8 cellular contexts compared by ENCODE assay signal in genomic region chr2:97663962-97664635, GRCh38.
A peak's percentile ranks its signal among the peaks of the same experiment; 100 is the strongest.
DNase-seq lines count a peak whose midpoint lies in the region; ATAC-seq lines count a peak whose summit lies in the region.

ACTR1B (minus strand) TSS chr2:97664044; CDS start chr2:97663890, 154 bp downstream.

- peak within 1 kb of the TSS; percentile 93 for H3K9ac ChIP-seq in BLaER1

- ATAC-seq in HG03460 (IDR thresholded peaks at IDR 0.05; ENCODE audit: unreplicated experiment), result peak; percentile 86

- DNase-seq in GM19240 (ENCODE audit: insufficient read length, low spot score) (peak; percentile 83), NCI-H524 treated with DMSO at 0.1 percent for 48 hours (lab: John Stamatoyannopoulos, UW) (peak; percentile 92), kidney glomerular epithelial cell (lab: John Stamatoyannopoulos, UW) (peak; percentile 99)
- DNase-seq in activated CD4-positive, alpha-beta T cell treated with anti-CD3 and anti-CD28 coated beads for 4 hours, result peak; percentile 96 to 98
- DNase-seq in stimulated activated CD4-positive, alpha-beta T cell treated with anti-CD3 and anti-CD28 coated beads, Interleukin-1b, Interleukin-23, amount 100 ng/mL, for 1 hour (ENCODE audit: low read depth in 2 of 2), result peak; percentile 92 to 95

- peak within 1 kb of the TSS; percentile 97 for H3K4me2 ChIP-seq in BLaER1

- H3K4me1 ChIP-seq in BLaER1, result peaks cover 29% of the 10 kb centered on the region

- H3K27ac ChIP-seq in BLaER1 (peak within 1 kb of the TSS; percentile 93), cingulate gyrus (ENCODE audit: low read depth, low read length) (peak within 1 kb of the TSS; percentile 87)

- H4K20me1 ChIP-seq in BLaER1, result peaks cover 41% of the 10 kb centered on the region

- H3K9me3 ChIP-seq in BLaER1, result no peaks in the 10 kb centered on the region

- no peaks in the 10 kb centered on the region for H3K27me3 ChIP-seq in BLaER1

- peaks cover 23% of the 10 kb centered on the region for H3K36me3 ChIP-seq in BLaER1

- H3K4me3 ChIP-seq in BLaER1, result peak within 1 kb of the TSS; percentile 96

Comparison
In these comparisons a context has a peak if more than half of its experiments do, and no peak if none do; other contexts are left out.
1. Peak in every context shown above with its lines: DNase-seq, ATAC-seq, H3K4me3 ChIP-seq and H3K27ac ChIP-seq.